ENCODE assay signal across 11 cellular contexts in the genomic region with DNA sequence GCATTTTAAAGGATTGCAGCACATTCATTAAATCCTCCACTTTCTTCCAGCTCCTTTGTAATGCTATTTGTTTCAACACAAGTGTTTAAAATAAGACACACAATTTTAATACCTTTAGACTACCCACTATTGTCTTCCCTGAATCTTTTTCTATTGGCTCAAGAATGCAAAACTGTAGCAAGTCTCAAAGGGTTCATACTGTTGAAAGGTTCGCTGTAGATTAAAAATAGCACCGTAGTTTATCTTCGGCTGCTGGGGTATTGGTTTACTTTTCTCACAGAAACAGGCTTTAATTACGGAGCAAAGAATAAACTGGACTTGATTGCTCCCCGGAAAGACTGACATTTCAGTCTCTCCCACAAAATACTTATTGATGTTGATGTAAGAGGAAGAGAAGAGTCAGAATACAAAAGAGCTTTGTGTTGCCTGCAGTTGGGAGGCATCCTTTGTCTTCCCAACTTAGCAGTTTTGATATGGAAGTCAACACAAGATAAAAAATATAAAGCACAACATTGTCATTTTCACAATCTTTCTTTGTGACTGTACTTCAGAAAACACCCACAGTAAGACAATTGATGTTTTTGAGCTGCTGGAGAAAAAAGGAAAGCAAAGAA.
DNase-seq lines count a peak whose midpoint lies in the region; ATAC-seq and TF ChIP-seq lines count a peak whose summit lies in the region.
"Had no signal": no experiment of that assay in that cellular context is flagged by ENCODE, and none has a peak within 500 bp of the region (broad histone marks: within the 10 kb centered on the region; RNA-seq: fewer than 3 reads in every experiment).

No MANE protein-coding gene starts in this region.

- H3K4me1 ChIP-seq in lower lobe of right lung: no peaks in the 10 kb centered on the region
- no peaks in the 10 kb centered on the region for H3K4me1 ChIP-seq in vagina
- H3K4me1 ChIP-seq: right atrium auricular region had no signal

- H3K27me3 Mint-ChIP-seq in CD4-positive, alpha-beta T cell: no peaks in the 10 kb centered on the region
- no peaks in the 10 kb centered on the region for H3K27me3 Mint-ChIP-seq in activated naive CD8-positive, alpha-beta T cell treated with anti-CD3 and anti-CD28 coated beads, Interleukin-2, amount 10 ng/mL, durations not matched to agents 7 days and 5 days
- H3K27me3 Mint-ChIP-seq: stimulated activated naive CD8-positive, alpha-beta T cell treated with anti-CD3 and anti-CD28 coated beads, Interleukin-15, amount 100 ng/mL, for 72 hours had no signal

- no peaks in the 10 kb centered on the region for H3K27me3 ChIP-seq in CD4-positive, alpha-beta T cell (ENCODE audit: control insufficient read depth, insufficient read depth, low read length)
- no peaks in the 10 kb centered on the region for H3K27me3 ChIP-seq in lower lobe of right lung (ENCODE audit: low read depth)
- no peaks in the 10 kb centered on the region for H3K27me3 ChIP-seq in vagina
- H3K27me3 ChIP-seq: right atrium auricular region had no signal

- H3K9me3 Mint-ChIP-seq in CD4-positive, alpha-beta T cell: no peaks in the 10 kb centered on the region
- peaks cover 1% of the 10 kb centered on the region for H3K9me3 Mint-ChIP-seq in activated naive CD8-positive, alpha-beta T cell treated with anti-CD3 and anti-CD28 coated beads, Interleukin-2, amount 10 ng/mL, durations not matched to agents 7 days and 5 days

- intact Hi-C loops in CD4-positive, alpha-beta T cell (cut with DNase I, micrococcal nuclease): no loop called here
- intact Hi-C loops in lower lobe of right lung (cut with DNase I) (no loop called here), vagina (cut with DNase I) (no loop called here)

- POLR2A ChIA-PET in CD4-positive, alpha-beta T cell (lab: Charles Lee): interaction anchor here (1.6 kb wide), 1 partner anchor 47 kb away, joined by 7 read pairs; no protein-coding TSS in a partner anchor
- POLR2A ChIA-PET in activated naive CD8-positive, alpha-beta T cell treated with anti-CD3 and anti-CD28 coated beads, Interleukin-2, amount 10 ng/mL, durations not matched to agents 7 days and 5 days (lab: Charles Lee): interaction anchor here (0.5 kb wide), 1 partner anchor 185 kb away, joined by 3 read pairs; no protein-coding TSS in a partner anchor

- no peak for ATAC-seq in CD4-positive, alpha-beta T cell (ENCODE audit: poor library complexity)
- ATAC-seq in activated naive CD8-positive, alpha-beta T cell treated with anti-CD3 and anti-CD28 coated beads, Interleukin-2, amount 10 ng/mL, durations not matched to agents 7 days and 5 days (ENCODE audit: low read depth): no peak
- ATAC-seq in lower lobe of right lung (no peak), HG03457 (IDR thresholded peaks at IDR 0.05; ENCODE audit: unreplicated experiment) (no peak)

- H3K4me1 Mint-ChIP-seq in CD4-positive, alpha-beta T cell (ENCODE audit: low read depth): peaks cover 40% of the 10 kb centered on the region
- peaks cover 28% of the 10 kb centered on the region for H3K4me1 Mint-ChIP-seq in activated naive CD8-positive, alpha-beta T cell treated with anti-CD3 and anti-CD28 coated beads, Interleukin-2, amount 10 ng/mL, durations not matched to agents 7 days and 5 days

- H3K4me3 Mint-ChIP-seq in CD4-positive, alpha-beta T cell: no peak overlapping the region
- H3K4me3 Mint-ChIP-seq in activated naive CD8-positive, alpha-beta T cell treated with anti-CD3 and anti-CD28 coated beads, Interleukin-2, amount 10 ng/mL, durations not matched to agents 7 days and 5 days: no peak overlapping the region

- H3K4me3 ChIP-seq in lower lobe of right lung (no peak overlapping the region), vagina (no peak overlapping the region)
- H3K4me3 ChIP-seq: right atrium auricular region had no signal

- H3K36me3 ChIP-seq in lower lobe of right lung (no peaks in the 10 kb centered on the region), vagina (no peaks in the 10 kb centered on the region)
- H3K36me3 ChIP-seq: right atrium auricular region had no signal

- TF ChIP-seq CTCF in CD4-positive, alpha-beta T cell (IDR thresholded peaks at IDR 0.05): no peak
- TF ChIP-seq CTCF in lower lobe of right lung (IDR thresholded peaks at IDR 0.05) (no peak), vagina (IDR thresholded peaks at IDR 0.05) (no peak)

- H3K36me3 Mint-ChIP-seq in CD4-positive, alpha-beta T cell (ENCODE audit: low read depth): no peaks in the 10 kb centered on the region
- peaks cover 13% of the 10 kb centered on the region for H3K36me3 Mint-ChIP-seq in activated naive CD8-positive, alpha-beta T cell treated with anti-CD3 and anti-CD28 coated beads, Interleukin-2, amount 10 ng/mL, durations not matched to agents 7 days and 5 days

- no peak for TF ChIP-seq POLR2A in vagina (IDR thresholded peaks at IDR 0.05)

- DNase-seq in CD4-positive, alpha-beta T cell: no peak
- DNase-seq in NCI-H146 (lab: John Stamatoyannopoulos, UW) (peak; percentile 83), middle frontal gyrus (ENCODE audit: extremely low spot score, low spot score) (peak; percentile 61), SIG-M5 (lab: John Stamatoyannopoulos, UW) (no peak), lower lobe of right lung (no peak), vagina (ENCODE audit: extremely low spot score in 2 of 2) (no peak)
- no peak for DNase-seq in activated naive CD8-positive, alpha-beta T cell treated with anti-CD3 and anti-CD28 coated beads, Interleukin-2, amount 10 ng/mL, durations not matched to agents 7 days and 5 days
- DNase-seq: H7; stimulated activated naive CD8-positive, alpha-beta T cell treated with anti-CD3 and anti-CD28 coated beads, Interleukin-15, amount 100 ng/mL, for 72 hours had no signal

- no peak overlapping the region for H3K27ac ChIP-seq in CD4-positive, alpha-beta T cell (ENCODE audit: low read depth, low read length)
- H3K27ac ChIP-seq in lower lobe of right lung (no peak overlapping the region), vagina (no peak overlapping the region)
- H3K27ac ChIP-seq: right atrium auricular region had no signal

- no peaks in the 10 kb centered on the region for H3K9me3 ChIP-seq in CD4-positive, alpha-beta T cell (ENCODE audit: control insufficient read depth, low read length)
- H3K9me3 ChIP-seq in lower lobe of right lung: no peaks in the 10 kb centered on the region
- H3K9me3 ChIP-seq in vagina: no peaks in the 10 kb centered on the region
- H3K9me3 ChIP-seq: right atrium auricular region had no signal

- H3K27ac Mint-ChIP-seq in CD4-positive, alpha-beta T cell: peak overlapping the region; percentile 0
- H3K27ac Mint-ChIP-seq in activated naive CD8-positive, alpha-beta T cell treated with anti-CD3 and anti-CD28 coated beads, Interleukin-2, amount 10 ng/mL, durations not matched to agents 7 days and 5 days: peak overlapping the region; percentile 83

- CTCF ChIA-PET in CD4-positive, alpha-beta T cell (lab: Charles Lee): no interaction called here

Comparison
In these comparisons a context has a peak if more than half of its experiments do, and no peak if none do; other contexts are left out.
1. DNase-seq: peak in NCI-H146 (single experiment) and middle frontal gyrus (single experiment); none in CD4-positive, alpha-beta T cell (0 of 10), activated naive CD8-positive, alpha-beta T cell treated with anti-CD3 and anti-CD28 coated beads, Interleukin-2, amount 10 ng/mL, durations not matched to agents 7 days and 5 days (single experiment), SIG-M5 (single experiment), lower lobe of right lung (single experiment) and vagina (0 of 2).